In the genomic region with DNA sequence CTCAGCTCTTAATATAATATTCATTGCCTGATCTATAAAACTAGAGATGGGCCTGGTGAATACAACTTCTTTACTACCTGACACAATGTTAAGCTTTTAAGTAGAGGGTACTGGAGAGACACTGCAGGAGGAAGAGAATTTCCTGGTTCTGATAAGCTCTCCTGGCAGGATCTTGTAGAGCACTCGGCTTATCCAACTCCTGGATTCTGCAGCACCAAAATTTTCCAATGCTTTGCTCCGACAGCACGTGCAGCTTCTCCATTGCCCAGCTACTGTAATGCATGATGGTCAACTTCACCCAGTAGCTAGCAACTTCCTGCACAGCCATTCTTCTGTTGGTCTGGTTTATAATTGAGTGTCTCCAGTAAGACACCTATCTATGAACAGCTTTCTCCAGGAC, we compare ENCODE assay signal across 4 cellular contexts.
"Had no signal": no experiment of that assay in that cellular context is flagged by ENCODE, and none has a peak within 500 bp of the region (broad histone marks: within the 10 kb centered on the region; RNA-seq: fewer than 3 reads in every experiment).

No MANE protein-coding gene starts in this region.

- DNase-seq: IMR-90, KBM-7 had no signal

- ATAC-seq: HepG2, K562 had no signal
